1 cellular context compared by ENCODE assay signal in genomic region chr11:75867778-75868374, GRCh38.
TF ChIP-seq lines count a peak whose summit lies in the region.

No MANE protein-coding gene starts in this region.

TF ChIP-seq in K562, 482 proteins besides CTCF, POLR2A, EP300 and RAD21 (continued from another document):
- TF ChIP-seq ZNF407 (IDR thresholded peaks at IDR 0.05; ENCODE audit: low read depth) (no peak), PHTF2 (CRISPR knock-in tag; IDR thresholded peaks at IDR 0.05) (no peak)
